In the genomic region with DNA sequence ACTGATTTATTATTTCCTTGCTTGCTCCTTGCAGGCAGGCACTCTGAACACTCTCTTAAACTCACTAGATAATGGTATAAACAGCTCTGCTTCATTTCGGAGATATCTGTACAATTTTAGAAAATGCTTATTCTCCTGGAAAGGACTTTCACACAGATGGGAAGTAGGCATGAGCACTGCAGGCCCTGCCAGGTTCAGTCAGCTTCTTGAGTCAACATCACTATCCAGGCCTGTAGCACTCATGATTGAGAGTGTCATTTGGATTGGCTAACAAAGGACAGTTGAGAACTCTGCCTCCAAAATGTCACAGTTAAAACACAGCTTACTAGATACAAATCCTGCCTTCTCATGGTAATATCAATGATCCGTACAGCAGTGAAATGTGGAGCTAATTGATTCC, we compare ENCODE assay signal across 24 cellular contexts.
DNase-seq lines count a peak whose midpoint lies in the region; ATAC-seq and TF ChIP-seq lines count a peak whose summit lies in the region.
"Had no signal": no experiment of that assay in that cellular context is flagged by ENCODE, and none has a peak within 500 bp of the region (broad histone marks: within the 10 kb centered on the region; RNA-seq: fewer than 3 reads in every experiment).

No MANE protein-coding gene starts in this region.

- no peak for TF ChIP-seq POLR2A in vagina (IDR thresholded peaks at IDR 0.05)

- no peaks in the 10 kb centered on the region for H3K36me3 ChIP-seq in BLaER1
- no peaks in the 10 kb centered on the region for H3K36me3 ChIP-seq in PC-3 (ENCODE audit: low read depth, low read length)
- H3K36me3 ChIP-seq in vagina = no peaks in the 10 kb centered on the region
- H3K36me3 ChIP-seq in CD4-positive, alpha-beta memory T cell (ENCODE audit: insufficient read depth, low read length) = no peaks in the 10 kb centered on the region
- H3K36me3 ChIP-seq: colonic mucosa, esophagus muscularis mucosa, spleen had no signal

- no peaks in the 10 kb centered on the region for H3K36me3 Mint-ChIP-seq in nephron progenitor cell (ENCODE audit: low read depth)
- no peaks in the 10 kb centered on the region for H3K36me3 Mint-ChIP-seq in immature natural killer cell
- no peaks in the 10 kb centered on the region for H3K36me3 Mint-ChIP-seq in CD4-positive, alpha-beta memory T cell
- H3K36me3 Mint-ChIP-seq: stimulated activated memory B cell treated with anti-CD40 and anti-IgM and Interleukin-4, amounts not matched to agents 10 μg/mL and 1 μg/mL and 100 μg/mL, for 72 hours had no signal

- H3K27me3 ChIP-seq in BLaER1 = no peaks in the 10 kb centered on the region
- no peaks in the 10 kb centered on the region for H3K27me3 ChIP-seq in PC-3 (ENCODE audit: low read length)
- no peaks in the 10 kb centered on the region for H3K27me3 ChIP-seq in vagina
- no peaks in the 10 kb centered on the region for H3K27me3 ChIP-seq in CD4-positive, alpha-beta memory T cell (ENCODE audit: insufficient read depth, low read length)
- H3K27me3 ChIP-seq: body of pancreas, colonic mucosa, esophagus muscularis mucosa, spleen had no signal

- no peaks in the 10 kb centered on the region for H4K20me1 ChIP-seq in BLaER1
- H4K20me1 ChIP-seq in PC-3 (ENCODE audit: low read length) = no peaks in the 10 kb centered on the region

- H3K4me1 ChIP-seq in BLaER1 = peaks cover 27% of the 10 kb centered on the region
- peaks cover 40% of the 10 kb centered on the region for H3K4me1 ChIP-seq in PC-3 (ENCODE audit: insufficient read depth, low read length)
- H3K4me1 ChIP-seq in vagina = no peaks in the 10 kb centered on the region
- H3K4me1 ChIP-seq in CD4-positive, alpha-beta memory T cell (ENCODE audit: insufficient read depth, low read length) = no peaks in the 10 kb centered on the region
- H3K4me1 ChIP-seq: body of pancreas, colonic mucosa, esophagus muscularis mucosa had no signal

- POLR2A ChIA-PET in PC-3 (lab: Charles Lee; ENCODE audit: unreplicated experiment) = no interaction called here
- POLR2A ChIA-PET in CD4-positive, alpha-beta memory T cell (lab: Charles Lee; ENCODE audit: partially characterized antibody) = no interaction called here

- H3K4me3 Mint-ChIP-seq in nephron progenitor cell (no peak overlapping the region), immature natural killer cell (no peak overlapping the region)
- H3K4me3 Mint-ChIP-seq in CD4-positive, alpha-beta memory T cell = no peak overlapping the region
- H3K4me3 Mint-ChIP-seq: activated CD8-positive, alpha-beta T cell treated with anti-CD3 and anti-CD28 coated beads for 36 hours; effector memory CD8-positive, alpha-beta T cell; stimulated activated memory B cell treated with anti-CD40 and anti-IgM and Interleukin-4, amounts not matched to agents 10 μg/mL and 1 μg/mL and 100 μg/mL, for 72 hours had no signal

- H3K27ac ChIP-seq in BLaER1 (no peak overlapping the region), PC-3 (ENCODE audit: low read length) (peak overlapping the region; percentile 95), epithelial cell of prostate (peak overlapping the region; percentile 93), vagina (no peak overlapping the region)
- H3K27ac ChIP-seq in CD4-positive, alpha-beta memory T cell (ENCODE audit: low read depth, low read length) = no peak overlapping the region
- H3K27ac ChIP-seq: body of pancreas, colonic mucosa, esophagus muscularis mucosa, spleen had no signal

- H3F3A ChIP-seq in PC-3 (ENCODE audit: low read length, unreplicated experiment) = peaks cover 17% of the 10 kb centered on the region

- CTCF ChIA-PET in PC-3 (lab: Charles Lee) = no interaction called here
- CTCF ChIA-PET in CD4-positive, alpha-beta memory T cell (lab: Charles Lee; ENCODE audit: partially characterized antibody) = no interaction called here

- no peak overlapping the region for H2AFZ ChIP-seq in PC-3 (ENCODE audit: low read length)

- no peaks in the 10 kb centered on the region for H3K79me2 ChIP-seq in PC-3 (ENCODE audit: low read length)

- peaks cover 13% of the 10 kb centered on the region for H3K9me3 ChIP-seq in BLaER1
- H3K9me3 ChIP-seq in PC-3 (ENCODE audit: low read length) = 0 out of 2 replicates have a peak, but pooled peaks cover 8% of the 10 kb centered on the region
- no peaks in the 10 kb centered on the region for H3K9me3 ChIP-seq in vagina
- no peaks in the 10 kb centered on the region for H3K9me3 ChIP-seq in CD4-positive, alpha-beta memory T cell (ENCODE audit: control insufficient read depth in 1 of 2, low read length in 2 of 2)
- H3K9me3 ChIP-seq: colonic mucosa, esophagus muscularis mucosa had no signal

- H3K4me3 ChIP-seq in BLaER1 (no peak overlapping the region), PC-3 (ENCODE audit: low read length) (no peak overlapping the region), vagina (no peak overlapping the region)
- no peak overlapping the region for H3K4me3 ChIP-seq in CD4-positive, alpha-beta memory T cell (ENCODE audit: low read length in 2 of 2)
- H3K4me3 ChIP-seq: body of pancreas, colonic mucosa, esophagus muscularis mucosa, lung, spleen had no signal

- H3K27ac Mint-ChIP-seq in nephron progenitor cell (peak overlapping the region; percentile 80), immature natural killer cell (no peak overlapping the region)
- no peak overlapping the region for H3K27ac Mint-ChIP-seq in CD4-positive, alpha-beta memory T cell
- H3K27ac Mint-ChIP-seq: activated CD8-positive, alpha-beta T cell treated with anti-CD3 and anti-CD28 coated beads for 36 hours; effector memory CD8-positive, alpha-beta T cell; stimulated activated memory B cell treated with anti-CD40 and anti-IgM and Interleukin-4, amounts not matched to agents 10 μg/mL and 1 μg/mL and 100 μg/mL, for 72 hours had no signal

- no peaks in the 10 kb centered on the region for H3K9me2 ChIP-seq in PC-3 (replicated peaks; ENCODE audit: low read length)

- no TSS peak for BruUV-seq in PC-3 (replicated peaks; lab: Mats Ljungman, UMichigan)

- H3K4me1 Mint-ChIP-seq in nephron progenitor cell = peaks cover 29% of the 10 kb centered on the region
- peaks cover 0 to 7% of the 10 kb centered on the region in 2 donors for H3K4me1 Mint-ChIP-seq in immature natural killer cell
- H3K4me1 Mint-ChIP-seq in CD4-positive, alpha-beta memory T cell = no peaks in the 10 kb centered on the region
- H3K4me1 Mint-ChIP-seq: stimulated activated memory B cell treated with anti-CD40 and anti-IgM and Interleukin-4, amounts not matched to agents 10 μg/mL and 1 μg/mL and 100 μg/mL, for 72 hours had no signal

- peak; percentile 43 for DNase-seq in PC-3
- no peak for DNase-seq in epithelial cell of prostate (ENCODE audit: low read depth, low spot score)
- DNase-seq in nephron progenitor cell = no peak
- no peak for DNase-seq in cardiac septum (ENCODE audit: low spot score)
- no peak for DNase-seq in vagina (ENCODE audit: extremely low spot score in 2 of 2)
- no peak for DNase-seq in immature natural killer cell
- DNase-seq in CD4-positive, alpha-beta memory T cell = no peak
- DNase-seq: ACHN; activated CD4-positive, alpha-beta T cell treated with anti-CD3 and anti-CD28 coated beads for 1 hour; activated CD8-positive, alpha-beta T cell treated with anti-CD3 and anti-CD28 coated beads for 36 hours; activated gamma-delta T cell; body of pancreas; colonic mucosa; effector memory CD8-positive, alpha-beta T cell; EL; kidney; NCI-H2107; NCI-H510A treated with DMSO at 0.1 percent for 48 hours; spleen; stimulated activated CD4-positive, alpha-beta T cell treated with anti-CD3 and anti-CD28 coated beads, Interleukin-2, amount 100 ng/mL, for 48 hours had no signal

- H3K4me2 ChIP-seq in BLaER1 (peak overlapping the region; percentile 50; the same call in 1 of the 2 replicates), PC-3 (ENCODE audit: low read length) (peak overlapping the region; percentile 77)

- H3K9me3 Mint-ChIP-seq in nephron progenitor cell (no peaks in the 10 kb centered on the region), immature natural killer cell (peaks cover 0 to 2% (median 0%) of the 10 kb centered on the region in 6 donors)
- peaks cover 0 to 4% (median 0%) of the 10 kb centered on the region in 8 donors for H3K9me3 Mint-ChIP-seq in CD4-positive, alpha-beta memory T cell
- H3K9me3 Mint-ChIP-seq: activated CD8-positive, alpha-beta T cell treated with anti-CD3 and anti-CD28 coated beads for 36 hours had no signal

- H3K27me3 Mint-ChIP-seq in nephron progenitor cell (ENCODE audit: low read depth, poor library complexity) (no peaks in the 10 kb centered on the region), immature natural killer cell (ENCODE audit: low read depth in 3 of 3) (peaks cover 0 to 3% (median 0%) of the 10 kb centered on the region in 3 donors)
- H3K27me3 Mint-ChIP-seq in CD4-positive, alpha-beta memory T cell = no peaks in the 10 kb centered on the region
- H3K27me3 Mint-ChIP-seq: activated CD8-positive, alpha-beta T cell treated with anti-CD3 and anti-CD28 coated beads for 36 hours; effector memory CD8-positive, alpha-beta T cell; stimulated activated memory B cell treated with anti-CD40 and anti-IgM and Interleukin-4, amounts not matched to agents 10 μg/mL and 1 μg/mL and 100 μg/mL, for 72 hours had no signal

- no peak for TF ChIP-seq CTCF in PC-3 (conservative IDR thresholded peaks at IDR 0.05; ENCODE audit: low read depth, low read length)
- TF ChIP-seq CTCF in nephron progenitor cell (IDR thresholded peaks at IDR 0.05) = no peak
- TF ChIP-seq CTCF in vagina (IDR thresholded peaks at IDR 0.05) = no peak

- intact Hi-C loops in PC-3 (cut with micrococcal nuclease) (loop anchor here (2.0 kb wide), 2 partner anchors 122 to 294 kb away; no protein-coding TSS in a partner anchor), cardiac septum (cut with DNase I) (no loop called here), vagina (cut with DNase I) (no loop called here)
- intact Hi-C loops in CD4-positive, alpha-beta memory T cell (cut with micrococcal nuclease) = no loop called here

- H3K9ac ChIP-seq in BLaER1 (no peak overlapping the region), PC-3 (ENCODE audit: low read length) (peak overlapping the region; percentile 63; the same call in 1 of the 2 replicates)

- no peak for ATAC-seq in PC-3
- ATAC-seq: activated CD8-positive, alpha-beta T cell treated with anti-CD3 and anti-CD28 coated beads for 36 hours; body of pancreas; effector memory CD8-positive, alpha-beta T cell; stimulated activated memory B cell treated with anti-CD40 and anti-IgM and Interleukin-4, amounts not matched to agents 10 μg/mL and 1 μg/mL and 100 μg/mL, for 72 hours had no signal

Comparison
In these comparisons a context has a peak if more than half of its experiments do, and no peak if none do; other contexts are left out.
1. H3K27ac ChIP-seq: peak in PC-3 (single experiment) and epithelial cell of prostate (single experiment); none in BLaER1 (single experiment), vagina (single experiment) and CD4-positive, alpha-beta memory T cell (single experiment).